In the genomic region with DNA sequence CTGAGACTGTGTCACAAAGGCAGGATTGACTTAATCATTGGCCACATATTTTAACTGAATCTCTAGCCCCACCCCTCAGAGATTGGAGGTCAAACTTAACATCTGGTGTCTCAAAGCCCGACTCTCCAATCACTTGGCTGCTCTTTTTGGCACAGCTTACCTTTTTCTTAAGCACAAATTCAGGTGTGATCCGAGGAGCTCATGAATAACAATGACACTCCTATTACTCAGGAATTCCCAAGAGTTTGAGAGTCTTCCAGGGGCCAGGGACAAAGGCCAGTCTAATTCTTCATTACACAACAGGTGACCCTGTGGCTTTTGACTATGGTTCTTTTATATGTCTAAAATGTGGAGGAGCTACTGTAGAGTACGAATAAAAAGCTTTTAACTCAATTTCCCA, we compare ENCODE assay signal across 6 cellular contexts.
DNase-seq lines count a peak whose midpoint lies in the region; ATAC-seq and TF ChIP-seq lines count a peak whose summit lies in the region.
"Not testable (repeated sequence)": the region's sequence is repeated elsewhere in the genome, so short reads cannot be mapped to it uniquely, and the experiment has no call there.

No MANE protein-coding gene starts in this region.

- H3K9me3 ChIP-seq in RWPE2 (ENCODE audit: severe bottlenecking); mammary epithelial cell (replicated peaks; ENCODE audit: insufficient read depth, low read length): not testable (repeated sequence)

- not testable (repeated sequence) for H2AFZ ChIP-seq in GM23338; mammary epithelial cell (ENCODE audit: low read depth, low read length)

- ATAC-seq in GM23338 (peak; percentile 87), RWPE2 (ENCODE audit: low read depth) (peak; percentile 41; the same call in 2 of the 3 replicates), WTC11 (peak; percentile 89), esophagus mucosa (peak; percentile 28), foreskin keratinocyte (peak; percentile 39)

- H3K9me3 Mint-ChIP-seq in GM23338, WTC11: not testable (repeated sequence)

- H3K4me3 Mint-ChIP-seq in GM23338, WTC11: not testable (repeated sequence)

- POLR2A ChIA-PET in WTC11 (lab: Charles Lee) = not testable (repeated sequence)

- intact Hi-C loops in mammary epithelial cell (cut with micrococcal nuclease) = not testable (repeated sequence)

- H3K79me2 ChIP-seq in GM23338 (replicated peaks; ENCODE audit: insufficient read depth); mammary epithelial cell (ENCODE audit: insufficient read depth, low read length): not testable (repeated sequence)

- dilution Hi-C loops in mammary epithelial cell (cut with HindIII; ENCODE audit: low sequenced_read_pairs) = not testable (repeated sequence)

- not testable (repeated sequence) for H3K9me2 ChIP-seq in GM23338 (ENCODE audit: insufficient read depth)

- TSS peak; percentile 99 for BruUV-seq in mammary epithelial cell (replicated peaks; lab: Mats Ljungman, UMichigan)

- H3K27ac ChIP-seq in GM23338 (ENCODE audit: low read depth); RWPE2 (ENCODE audit: poor library complexity, severe bottlenecking); mammary epithelial cell (ENCODE audit: insufficient read depth, low read depth, low read length); foreskin keratinocyte: not testable (repeated sequence)

- H3K27me3 Mint-ChIP-seq in GM23338 (ENCODE audit: insufficient read depth, low read depth, poor library complexity); WTC11 (ENCODE audit: low read depth): not testable (repeated sequence)

- H3K4me3 ChIP-seq in GM23338; RWPE2 (ENCODE audit: severe bottlenecking); mammary epithelial cell (replicated peaks in 1 of 3; ENCODE audit: insufficient read depth in 1 of 3, low read depth in 2 of 3, low read length in 3 of 3): not testable (repeated sequence)

- not testable (repeated sequence) for H3F3A ChIP-seq in GM23338 (replicated peaks; ENCODE audit: low read depth)

- H3K36me3 Mint-ChIP-seq in GM23338 (ENCODE audit: low read depth); WTC11: not testable (repeated sequence)

- H3K4me2 ChIP-seq in GM23338; mammary epithelial cell (ENCODE audit: insufficient read depth, low read depth, low read length): not testable (repeated sequence)

- DNase-seq in GM23338 (ENCODE audit: low spot score); RWPE2 (ENCODE audit: low spot score); WTC11 (ENCODE audit: low spot score); mammary epithelial cell; foreskin keratinocyte: not testable (repeated sequence)

- not testable (repeated sequence) for H3K27ac Mint-ChIP-seq in GM23338, WTC11

- CTCF ChIA-PET in WTC11 (lab: Charles Lee); mammary epithelial cell (lab: Charles Lee; ENCODE audit: low non-redundant PET): not testable (repeated sequence)

- WGBS in mammary epithelial cell (ENCODE audit: low coverage, missing lambda C conversion rate) = no CpG with 5 or more reads among the region's 3 CpGs

- in situ Hi-C loops in mammary epithelial cell (cut with MboI; ENCODE audit: low sequenced_read_pairs in 2 of 2) = not testable (repeated sequence)

- not testable (repeated sequence) for H3K9ac ChIP-seq in mammary epithelial cell (ENCODE audit: insufficient read depth, low read length)

- H3K4me1 ChIP-seq in GM23338 (ENCODE audit: insufficient read depth); RWPE2 (ENCODE audit: insufficient read depth, poor library complexity, severe bottlenecking); mammary epithelial cell (ENCODE audit: insufficient read depth, low read length); foreskin keratinocyte: not testable (repeated sequence)

- not testable (repeated sequence) for H3K4me1 Mint-ChIP-seq in GM23338, WTC11

- not testable (repeated sequence) for H4K20me1 ChIP-seq in GM23338 (replicated peaks; ENCODE audit: insufficient read depth); mammary epithelial cell (ENCODE audit: insufficient read depth, low read length)

- H3K36me3 ChIP-seq in GM23338 (ENCODE audit: insufficient read depth); RWPE2 (ENCODE audit: low read depth); mammary epithelial cell (ENCODE audit: insufficient read depth, low read length): not testable (repeated sequence)

- not testable (repeated sequence) for TF ChIP-seq CTCF in GM23338 (conservative IDR thresholded peaks at IDR 0.05; ENCODE audit: low read depth in 2 of 2); RWPE2 (IDR thresholded peaks at IDR 0.05; ENCODE audit: poor library complexity, severe bottlenecking); WTC11 (IDR thresholded peaks at IDR 0.05); mammary epithelial cell (conservative IDR thresholded peaks at IDR 0.05 in 1 of 2, IDR thresholded peaks at IDR 0.05 in 1 of 2; ENCODE audit: extremely low read depth in 1 of 2, insufficient read depth in 1 of 2, low read depth in 1 of 2, low read length in 2 of 2); foreskin keratinocyte (conservative IDR thresholded peaks at IDR 0.05)

- H3K27me3 ChIP-seq in GM23338 (ENCODE audit: insufficient read depth); RWPE2 (ENCODE audit: insufficient read depth, poor library complexity, severe bottlenecking); mammary epithelial cell (ENCODE audit: insufficient read depth, low read length); foreskin keratinocyte: not testable (repeated sequence)

Comparison
In these comparisons a context has a peak if more than half of its experiments do, and no peak if none do; other contexts are left out.
1. ATAC-seq: peak in every context shown above with its lines; median percentile 89 in WTC11; 87 in GM23338; 41 in RWPE2; 39 in foreskin keratinocyte; 28 in esophagus mucosa.